Comparison of ENCODE assay signal across 1 cellular context in the genomic region with DNA sequence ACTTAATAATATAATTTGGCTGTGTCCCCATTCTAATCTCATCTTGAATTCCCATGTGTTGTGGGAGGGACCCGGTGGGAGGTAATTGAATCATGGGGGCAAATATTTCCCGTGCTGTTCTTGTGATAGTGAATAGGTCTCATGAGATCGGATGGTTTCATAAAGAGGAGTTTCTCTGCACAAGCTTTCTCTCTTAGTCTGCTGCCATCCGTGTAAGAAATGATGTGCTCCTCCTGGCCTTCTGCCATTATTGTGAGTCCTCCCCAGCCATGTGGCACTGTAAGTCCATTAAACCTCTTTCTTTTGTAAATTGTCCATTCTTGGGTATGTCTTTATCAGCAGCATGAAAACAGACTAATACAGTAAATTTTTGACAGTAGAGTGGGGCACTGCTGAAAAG.
A peak's percentile ranks its signal among the peaks of the same experiment; 100 is the strongest.
TF ChIP-seq lines count a peak whose summit lies in the region.

No MANE protein-coding gene starts in this region.

TF ChIP-seq in SK-N-SH treated with all-trans-retinoic acid at 6 μM for 48 hours, 23 proteins besides CTCF, POLR2A, EP300 and RAD21:
- peak; percentile 2; the same call in 1 of the 2 replicates for TF ChIP-seq TSHZ2 (CRISPR knock-in tag; IDR thresholded peaks at IDR 0.05)
- TF ChIP-seq ZFP30 (CRISPR knock-in tag; IDR thresholded peaks at IDR 0.05): peak; percentile 80
- TF ChIP-seq ZNF8 (CRISPR knock-in tag; IDR thresholded peaks at IDR 0.05): peak; percentile 44; the same call in 1 of the 2 replicates
- 0 out of 2 replicates have a peak, but pooled peaks have one; percentile 42 for TF ChIP-seq ZFP3 (CRISPR knock-in tag; IDR thresholded peaks at IDR 0.05)
- TF ChIP-seq GLIS3 (CRISPR knock-in tag; IDR thresholded peaks at IDR 0.05): no peak
- TF ChIP-seq ZNF565 (CRISPR knock-in tag; conservative IDR thresholded peaks at IDR 0.05; ENCODE audit: low read depth): no peak
